In the genomic region with DNA sequence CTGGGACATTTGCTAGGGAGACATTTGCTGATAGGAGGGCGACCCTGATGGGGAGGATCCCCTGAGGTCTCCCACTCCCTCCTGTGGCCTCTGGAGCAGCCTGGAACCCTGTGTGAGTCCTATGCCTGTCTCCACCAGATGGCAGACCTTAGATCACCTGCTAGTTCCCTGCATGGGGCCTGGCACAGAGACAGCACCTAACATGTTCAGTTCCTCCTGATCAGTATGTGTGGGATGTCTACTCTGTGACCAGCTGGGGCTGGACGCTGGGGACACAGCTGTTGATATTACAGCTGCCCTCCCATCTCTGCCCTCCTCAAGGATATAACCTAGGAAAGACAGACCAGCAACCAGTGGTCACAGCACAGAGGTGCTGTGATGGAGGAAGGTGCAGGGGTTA, we compare ENCODE assay signal across 8 cellular contexts. TPM values are rescaled to one million over a fixed set of nuclear protein-coding genes. Genes with fewer than 3 reads are reported as not detected.
DNase-seq lines count a peak whose midpoint lies in the region; ATAC-seq and TF ChIP-seq lines count a peak whose summit lies in the region.

No MANE protein-coding gene starts in this region.

- peak overlapping the region; percentile 23 for H3K4me3 Mint-ChIP-seq in dendritic cell treated with granulocyte-macrophage colony-stimulating factor and Interleukin-4, amounts not matched to agents 40 ng/mL and 50 ng/mL, for 4 days

- H3K4me3 ChIP-seq in SJCRH30 (no peak overlapping the region), smooth muscle cell (no peak overlapping the region)

- peaks cover 39% of the 10 kb centered on the region for H3K4me1 ChIP-seq in SJCRH30
- H3K4me1 ChIP-seq in smooth muscle cell (ENCODE audit: low read depth), result peaks cover 10% of the 10 kb centered on the region

- H2AFZ ChIP-seq in smooth muscle cell (ENCODE audit: low read depth), result no peak overlapping the region

- H3K36me3 ChIP-seq in SJCRH30, result no peaks in the 10 kb centered on the region
- H3K36me3 ChIP-seq in smooth muscle cell (ENCODE audit: low read depth), result no peaks in the 10 kb centered on the region

- no peaks in the 10 kb centered on the region for H3F3A ChIP-seq in smooth muscle cell (ENCODE audit: low read depth)

- 87% methylated on average over 2 of the region's 2 CpGs for WGBS in smooth muscle cell (ENCODE audit: low lambda C conversion rate)

- peaks cover 94% of the 10 kb centered on the region for H3K4me1 Mint-ChIP-seq in dendritic cell treated with granulocyte-macrophage colony-stimulating factor and Interleukin-4, amounts not matched to agents 40 ng/mL and 50 ng/mL, for 4 days (ENCODE audit: low read depth)

- H3K27me3 ChIP-seq in SJCRH30 (no peaks in the 10 kb centered on the region), smooth muscle cell (ENCODE audit: low read depth) (no peaks in the 10 kb centered on the region)

- no peaks in the 10 kb centered on the region for H3K9me3 ChIP-seq in SJCRH30 (replicated peaks)
- H3K9me3 ChIP-seq in smooth muscle cell (replicated peaks; ENCODE audit: low read depth), result no peaks in the 10 kb centered on the region

- H3K36me3 Mint-ChIP-seq in dendritic cell treated with granulocyte-macrophage colony-stimulating factor and Interleukin-4, amounts not matched to agents 40 ng/mL and 50 ng/mL, for 4 days (ENCODE audit: low read depth), result peaks cover 39% of the 10 kb centered on the region

- H3K27ac Mint-ChIP-seq in dendritic cell treated with granulocyte-macrophage colony-stimulating factor and Interleukin-4, amounts not matched to agents 40 ng/mL and 50 ng/mL, for 4 days, result peak overlapping the region; percentile 88

- ATAC-seq in HG02588 (IDR thresholded peaks at IDR 0.05; ENCODE audit: unreplicated experiment), result peak; percentile 30
- no peak for ATAC-seq in GM19455 (IDR thresholded peaks at IDR 0.05; ENCODE audit: unreplicated experiment)

- DNase-seq in EH (ENCODE audit: low read depth) (peak; percentile 18), SJCRH30 (peak; percentile 72 to 82), smooth muscle cell (lab: John Stamatoyannopoulos, UW; ENCODE audit: unreplicated experiment) (no peak), nucleus accumbens (lab: John Stamatoyannopoulos, UW) (no peak), COLO829 (ENCODE audit: low spot score) (no peak)

- H3K4me2 ChIP-seq in smooth muscle cell, result no peak overlapping the region

- no peaks in the 10 kb centered on the region for H3K27me3 Mint-ChIP-seq in dendritic cell treated with granulocyte-macrophage colony-stimulating factor and Interleukin-4, amounts not matched to agents 40 ng/mL and 50 ng/mL, for 4 days

- H3K27ac ChIP-seq in SJCRH30, result peak overlapping the region; percentile 93
- peak overlapping the region; percentile 93 for H3K27ac ChIP-seq in smooth muscle cell (ENCODE audit: low read depth)

- peaks cover 14% of the 10 kb centered on the region for H3K79me2 ChIP-seq in smooth muscle cell (ENCODE audit: low read depth)

- intact Hi-C loops in dendritic cell treated with granulocyte-macrophage colony-stimulating factor and Interleukin-4, amounts not matched to agents 40 ng/mL and 50 ng/mL, for 4 days (cut with micrococcal nuclease), result no loop called here

- H3K9me3 Mint-ChIP-seq in dendritic cell treated with granulocyte-macrophage colony-stimulating factor and Interleukin-4, amounts not matched to agents 40 ng/mL and 50 ng/mL, for 4 days, result no peaks in the 10 kb centered on the region

- H3K9ac ChIP-seq in smooth muscle cell (ENCODE audit: low read depth), result no peak overlapping the region

- TF ChIP-seq CTCF in smooth muscle cell (IDR thresholded peaks at IDR 0.05; ENCODE audit: borderline replicate concordance, insufficient read depth, poor library complexity, severe bottlenecking), result no peak

- H4K20me1 ChIP-seq in smooth muscle cell (ENCODE audit: low read depth), result peaks cover 8% of the 10 kb centered on the region

RNA-seq across cellular contexts. Expression of a gene that starts 1.1 kb away (rescaled TPM):
- total RNA-seq in SJCRH30 (2014; rRNA removed; shearing (Covaris generic)), result 26.2 and 27.1 TPM in 2 replicates
- 31.6 and 37.1 TPM in 2 replicates for total RNA-seq in smooth muscle cell
- 28.1 and 30.7 TPM in 2 replicates for polyA plus RNA-seq in smooth muscle cell

Comparison
In these comparisons a context has a peak if more than half of its experiments do, and no peak if none do; other contexts are left out.
1. DNase-seq: peak in EH (single experiment) and SJCRH30 (2 of 2); none in smooth muscle cell (single experiment), nucleus accumbens (0 of 56) and COLO829 (single experiment).